In genomic region chr2:40304340-40304739, GRCh38 we compare ENCODE assay signal across 27 cellular contexts.
DNase-seq lines count a peak whose midpoint lies in the region; ATAC-seq, FAIRE-seq and TF ChIP-seq lines count a peak whose summit lies in the region.
"Had no signal": no experiment of that assay in that cellular context is flagged by ENCODE, and none has a peak within 500 bp of the region (broad histone marks: within the 10 kb centered on the region; RNA-seq: fewer than 3 reads in every experiment).

No MANE protein-coding gene starts in this region.

- no peak overlapping the region for H2BK15ac ChIP-seq in H1 (ENCODE audit: low read length)

- H4K91ac ChIP-seq in H1 (replicated peaks; ENCODE audit: insufficient read length, low read length), result no peak overlapping the region

- in situ Hi-C loops in mammary epithelial cell (cut with MboI; ENCODE audit: low sequenced_read_pairs in 2 of 2), result no loop called here

- TF ChIP-seq EP300 in H1 (IDR thresholded peaks at IDR 0.05; ENCODE audit: borderline replicate concordance in 1 of 2, low read depth in 2 of 2, low read length in 2 of 2), result no peak

- no peak overlapping the region for H2AK5ac ChIP-seq in H1 (ENCODE audit: low read depth, low read length)

- no peaks in the 10 kb centered on the region for H3K79me2 ChIP-seq in mammary epithelial cell (ENCODE audit: insufficient read depth, low read length)
- H3K79me2 ChIP-seq in H1 (ENCODE audit: control insufficient read depth in 1 of 2, insufficient read depth in 2 of 2, low read length in 2 of 2), result no peaks in the 10 kb centered on the region

- TF ChIP-seq POLR2A in H1 (IDR thresholded peaks at IDR 0.05; ENCODE audit: control extremely low read depth in 1 of 2, low read depth in 2 of 2, low read length in 2 of 2), result no peak

- H2BK20ac ChIP-seq in H1 (ENCODE audit: low read length), result no peak overlapping the region

- ATAC-seq in HG03280 (IDR thresholded peaks at IDR 0.05; ENCODE audit: unreplicated experiment), result no peak
- ATAC-seq in GM18867 (IDR thresholded peaks at IDR 0.05; ENCODE audit: unreplicated experiment), result no peak
- ATAC-seq in mucosa of descending colon, result no peak
- ATAC-seq: stimulated activated naive CD8-positive, alpha-beta T cell treated with anti-CD3 and anti-CD28 coated beads, Interleukin-15, Interleukin-2, amounts not matched to agents 100 U/mL and 50 U/mL, for 24 hours had no signal

- WGBS in mammary epithelial cell (ENCODE audit: low coverage, missing lambda C conversion rate), result 3% methylated on average over 4 of the region's 8 CpGs
- 81% methylated on average over 8 of the region's 8 CpGs; no CpG with 5 or more reads in 1 of the 2 experiments for WGBS in H1 (ENCODE audit: extremely low coverage in 1 of 2, insufficient coverage in 1 of 2, insufficient read length in 1 of 2, insufficient replicate concordance in 2 of 2, low coverage in 1 of 2, low lambda C conversion rate in 2 of 2, missing lambda C conversion rate in 1 of 2), 2 experiments

- H3K27ac Mint-ChIP-seq in MCF 10A (ENCODE audit: low read depth, unreplicated experiment), result no peak overlapping the region
- H3K27ac Mint-ChIP-seq: activated CD4-positive, alpha-beta memory T cell treated with anti-CD3 and anti-CD28 coated beads, Interleukin-2, amount 10 ng/mL, durations not matched to agents 7 days and 5 days; B cell; IgD-negative memory B cell; immature natural killer cell had no signal

- H3K4me3 Mint-ChIP-seq in MCF 10A (ENCODE audit: unreplicated experiment), result no peak overlapping the region
- H3K4me3 Mint-ChIP-seq: activated CD4-positive, alpha-beta memory T cell treated with anti-CD3 and anti-CD28 coated beads, Interleukin-2, amount 10 ng/mL, durations not matched to agents 7 days and 5 days; B cell; IgD-negative memory B cell; immature natural killer cell had no signal

- TF ChIP-seq CTCF in mammary epithelial cell (conservative IDR thresholded peaks at IDR 0.05 in 1 of 2, IDR thresholded peaks at IDR 0.05 in 1 of 2; ENCODE audit: extremely low read depth in 1 of 2, insufficient read depth in 1 of 2, low read depth in 1 of 2, low read length in 2 of 2) (no peak), MCF 10A (IDR thresholded peaks at IDR 0.05; ENCODE audit: unreplicated experiment) (no peak), H1 (IDR thresholded peaks at IDR 0.05; ENCODE audit: control extremely low read depth in 1 of 3, insufficient read depth in 1 of 3, low read depth in 1 of 3, low read length in 3 of 3) (no peak), mucosa of descending colon (IDR thresholded peaks at IDR 0.05) (no peak)

- no peak overlapping the region for H3K4ac ChIP-seq in H1 (replicated peaks; ENCODE audit: insufficient read length, low read depth, low read length)

- H4K8ac ChIP-seq in H1 (ENCODE audit: extremely low read depth, insufficient read depth, low read length), result no peak overlapping the region

- H3K9ac ChIP-seq in mammary epithelial cell (ENCODE audit: insufficient read depth, low read length) (no peak overlapping the region), H1 (replicated peaks in 1 of 4; ENCODE audit: extremely low read depth in 1 of 4, low read depth in 3 of 4, low read length in 3 of 4) (no peak overlapping the region)

- no peaks in the 10 kb centered on the region for H3K23me2 ChIP-seq in H1 (ENCODE audit: low read depth, low read length)

- H3K36me3 Mint-ChIP-seq in MCF 10A (ENCODE audit: insufficient read depth, unreplicated experiment), result no peaks in the 10 kb centered on the region
- H3K36me3 Mint-ChIP-seq: IgD-negative memory B cell, immature natural killer cell had no signal

- H3K9me3 Mint-ChIP-seq in MCF 10A (ENCODE audit: unreplicated experiment), result no peaks in the 10 kb centered on the region
- H3K9me3 Mint-ChIP-seq: activated CD4-positive, alpha-beta memory T cell treated with anti-CD3 and anti-CD28 coated beads, Interleukin-2, amount 10 ng/mL, durations not matched to agents 7 days and 5 days; IgD-negative memory B cell had no signal

- H3K79me1 ChIP-seq in H1 (ENCODE audit: low read depth, low read length), result no peaks in the 10 kb centered on the region

- H3K18ac ChIP-seq in H1 (ENCODE audit: extremely low read depth, low read length), result peak overlapping the region; percentile 38; the same call in 1 of the 2 replicates

- H3K27me3 ChIP-seq in mammary epithelial cell (ENCODE audit: insufficient read depth, low read length) (no peaks in the 10 kb centered on the region), H1 (replicated peaks in 1 of 4; ENCODE audit: control insufficient read depth in 3 of 4, extremely low read depth in 1 of 4, insufficient read depth in 3 of 4, low read length in 3 of 4) (no peaks in the 10 kb centered on the region)
- H3K27me3 ChIP-seq: tibial artery had no signal

- H3K23ac ChIP-seq in H1 (ENCODE audit: insufficient read length), result no peak overlapping the region

- H3K27me3 Mint-ChIP-seq in MCF 10A (ENCODE audit: insufficient read depth, unreplicated experiment), result no peaks in the 10 kb centered on the region
- H3K27me3 Mint-ChIP-seq: activated CD4-positive, alpha-beta memory T cell treated with anti-CD3 and anti-CD28 coated beads, Interleukin-2, amount 10 ng/mL, durations not matched to agents 7 days and 5 days; B cell; IgD-negative memory B cell had no signal

- no peak overlapping the region for H3K14ac ChIP-seq in H1 (ENCODE audit: insufficient read length)

- no peak for FAIRE-seq in H1 (lab: Jason Lieb, UNC)
- FAIRE-seq: A204.1, bronchial epithelial cell, endothelial cell of umbilical vein, H54 had no signal

- H3K4me2 ChIP-seq in mammary epithelial cell (ENCODE audit: insufficient read depth, low read depth, low read length) (peak overlapping the region; percentile 19), H1 (ENCODE audit: insufficient read depth in 1 of 2, low read depth in 2 of 2, low read length in 2 of 2) (no peak overlapping the region)
- H3K4me2 ChIP-seq: smooth muscle cell had no signal

- H3K56ac ChIP-seq in H1 (replicated peaks; ENCODE audit: insufficient read length, low read depth, low read length), result no peak overlapping the region

- no peak overlapping the region for H2BK120ac ChIP-seq in H1 (replicated peaks; ENCODE audit: low read depth, low read length)

- no peak for DNase-seq in mammary epithelial cell
- no peak for DNase-seq in MCF 10A (ENCODE audit: unreplicated experiment)
- DNase-seq in H1 (ENCODE audit: low read depth in 1 of 2, low spot score in 2 of 2), result no peak
- peak; percentile 73 for DNase-seq in islet precursor cell
- DNase-seq in NCI-H2227 treated with DMSO at 0.1 percent for 48 hours (lab: John Stamatoyannopoulos, UW), result no peak
- no peak for DNase-seq in mucosa of descending colon
- DNase-seq: activated CD4-positive, alpha-beta memory T cell treated with anti-CD3 and anti-CD28 coated beads, Interleukin-2, amount 10 ng/mL, durations not matched to agents 7 days and 5 days; activated gamma-delta T cell treated with Interleukin-2 at 50 U/mL for 16 hours; DND-41; immature natural killer cell; NCI-H1417 treated with DMSO at 0.1 percent for 48 hours; NCI-H2171 treated with DMSO at 0.1 percent for 48 hours; NCI-H82; SHP77 treated with DMSO at 0.1 percent for 48 hours; stimulated activated CD4-positive, alpha-beta T cell treated with anti-CD3 and anti-CD28 coated beads, Interleukin-4, amount 100 ng/mL, for 24 hours; stimulated activated naive CD8-positive, alpha-beta T cell treated with anti-CD3 and anti-CD28 coated beads, Interleukin-15, Interleukin-2, amounts not matched to agents 100 U/mL and 50 U/mL, for 24 hours; SW 1271; tibial artery had no signal

- H4K20me1 ChIP-seq in mammary epithelial cell (ENCODE audit: insufficient read depth, low read length) (no peaks in the 10 kb centered on the region), H1 (replicated peaks in 1 of 2; ENCODE audit: control insufficient read depth in 1 of 2, insufficient read depth in 2 of 2, low read length in 2 of 2) (no peaks in the 10 kb centered on the region)

- no peaks in the 10 kb centered on the region for H3K36me3 ChIP-seq in mammary epithelial cell (ENCODE audit: insufficient read depth, low read length)
- no peaks in the 10 kb centered on the region for H3K36me3 ChIP-seq in H1 (ENCODE audit: control insufficient read depth in 2 of 4, insufficient read depth in 4 of 4, low read length in 3 of 4)
- H3K36me3 ChIP-seq in mucosa of descending colon (ENCODE audit: low read depth), result no peaks in the 10 kb centered on the region
- H3K36me3 ChIP-seq: tibial artery had no signal

- H2BK5ac ChIP-seq in H1 (ENCODE audit: low read depth, low read length), result no peak overlapping the region

- TF ChIP-seq RAD21 in H1 (IDR thresholded peaks at IDR 0.05 in 1 of 2, conservative IDR thresholded peaks at IDR 0.05 in 1 of 2; ENCODE audit: low read depth in 2 of 2, low read length in 2 of 2), result no peak

- H3K9me3 ChIP-seq in mammary epithelial cell (replicated peaks; ENCODE audit: insufficient read depth, low read length), result no peaks in the 10 kb centered on the region
- H3K9me3 ChIP-seq in H1 (ENCODE audit: insufficient read depth in 2 of 2, low read depth in 1 of 2, low read length in 1 of 2), result no peaks in the 10 kb centered on the region
- H3K9me3 ChIP-seq in mucosa of descending colon, result no peaks in the 10 kb centered on the region
- H3K9me3 ChIP-seq: tibial artery had no signal

- H3K4me3 ChIP-seq in mammary epithelial cell (replicated peaks in 1 of 3; ENCODE audit: insufficient read depth in 1 of 3, low read depth in 2 of 3, low read length in 3 of 3) (no peak overlapping the region), H1 (ENCODE audit: extremely low read depth in 1 of 4, insufficient read depth in 2 of 4, low read depth in 3 of 4, low read length in 4 of 4) (no peak overlapping the region), mucosa of descending colon (no peak overlapping the region)
- H3K4me3 ChIP-seq: smooth muscle cell, tibial artery had no signal

- H3K4me1 ChIP-seq in mammary epithelial cell (ENCODE audit: insufficient read depth, low read length) (peaks cover 4% of the 10 kb centered on the region), H1 (replicated peaks in 1 of 4; ENCODE audit: control insufficient read depth in 3 of 4, insufficient read depth in 4 of 4, low read length in 3 of 4) (peaks cover 0 to 4% (median 2%) of the 10 kb centered on the region in 4 experiments; a peak in 2 of 7 replicates), mucosa of descending colon (ENCODE audit: low read depth) (no peaks in the 10 kb centered on the region)

- H2BK12ac ChIP-seq in H1 (ENCODE audit: low read depth, low read length), result peak overlapping the region; percentile 31; the same call in 1 of the 2 replicates

- H4K5ac ChIP-seq in H1 (ENCODE audit: insufficient read length, low read depth, low read length), result no peak overlapping the region

- BruUV-seq in mammary epithelial cell (replicated peaks; lab: Mats Ljungman, UMichigan) (no TSS peak), MCF 10A (replicated peaks; lab: Mats Ljungman, UMichigan) (no TSS peak)

- intact Hi-C loops in mammary epithelial cell (cut with micrococcal nuclease), result no loop called here
- intact Hi-C loops in MCF 10A (cut with micrococcal nuclease), result no loop called here
- intact Hi-C loops in mucosa of descending colon (cut with DNase I, micrococcal nuclease), result no loop called here

- dilution Hi-C loops in mammary epithelial cell (cut with HindIII; ENCODE audit: low sequenced_read_pairs), result no loop called here

- H3K27ac ChIP-seq in mammary epithelial cell (ENCODE audit: insufficient read depth, low read depth, low read length), result no peak overlapping the region
- no peak overlapping the region for H3K27ac ChIP-seq in H1 (ENCODE audit: low read depth, low read length)
- H3K27ac ChIP-seq: tibial artery had no signal

- H3K4me1 Mint-ChIP-seq in MCF 10A (ENCODE audit: insufficient read depth, unreplicated experiment), result no peaks in the 10 kb centered on the region
- H3K4me1 Mint-ChIP-seq: activated CD4-positive, alpha-beta memory T cell treated with anti-CD3 and anti-CD28 coated beads, Interleukin-2, amount 10 ng/mL, durations not matched to agents 7 days and 5 days; B cell; IgD-negative memory B cell; immature natural killer cell had no signal

- POLR2A ChIA-PET in MCF 10A (lab: Yijun Ruan, JAX), result no interaction called here
- POLR2A ChIA-PET in H1 (lab: Charles Lee; ENCODE audit: partially characterized antibody), result no interaction called here

- CTCF ChIA-PET in mammary epithelial cell (lab: Charles Lee; ENCODE audit: low non-redundant PET) (no interaction called here), MCF 10A (lab: Yijun Ruan, JAX) (interaction anchor here (0.6 kb wide), 1 partner anchor 368 kb away, joined by 3 read pairs; no protein-coding TSS in a partner anchor), H1 (lab: Charles Lee; ENCODE audit: partially characterized antibody) (interaction anchor here (0.6 kb wide), 1 partner anchor 139 kb away, joined by 3 read pairs; no protein-coding TSS in a partner anchor)

- peak overlapping the region; percentile 74 for H2AFZ ChIP-seq in mammary epithelial cell (ENCODE audit: low read depth, low read length)
- no peak overlapping the region for H2AFZ ChIP-seq in H1 (ENCODE audit: low read length)
